ENCODE assay signal across 1 cellular context in the genomic region with DNA sequence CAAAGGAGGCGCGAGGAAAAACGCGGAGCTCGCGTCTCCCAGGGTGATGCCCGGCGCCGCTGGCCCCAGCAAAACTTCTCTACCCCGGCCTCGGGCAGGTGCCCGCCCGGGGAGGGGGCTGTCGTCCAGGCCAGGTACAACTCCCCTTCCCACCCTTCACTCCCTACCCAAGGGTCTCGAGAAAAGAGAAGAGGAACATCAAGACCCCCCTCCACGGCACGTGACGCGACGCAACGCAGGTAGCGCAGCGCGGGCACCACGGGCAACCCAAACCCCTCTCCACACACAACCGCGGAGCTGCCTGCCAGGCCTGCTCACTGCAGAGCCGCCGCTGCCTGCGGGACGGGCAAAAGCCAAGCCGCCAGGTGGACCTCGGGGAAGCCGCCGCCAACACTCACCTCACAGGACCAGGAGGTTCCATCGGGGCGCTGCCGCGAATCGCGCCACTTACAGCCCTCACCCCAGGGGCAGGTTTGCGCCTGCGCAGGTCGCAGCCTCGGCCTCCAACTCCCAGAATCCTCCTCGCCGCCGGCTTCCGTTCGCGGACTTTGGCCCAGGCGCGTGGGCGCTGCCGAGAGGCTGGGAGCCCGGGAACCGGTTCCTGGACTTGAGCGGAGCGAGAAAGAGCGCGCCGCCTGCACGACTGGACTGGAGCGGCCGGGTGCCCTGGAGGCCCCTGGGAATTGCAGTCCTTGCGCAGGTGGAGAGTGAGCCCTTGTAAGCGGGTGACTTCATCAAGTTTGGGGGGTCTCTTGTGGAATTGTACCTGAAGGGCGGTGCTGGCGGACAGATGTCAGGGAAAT.
TF ChIP-seq lines count a peak whose summit lies in the region.

A gene (minus strand): TSS at position 477 of the 803 bp plus-strand sequence. CDS start 56 bp downstream, at position 421.

TF ChIP-seq in HepG2, 621 proteins besides CTCF, POLR2A, EP300 and RAD21 (continued from another document and continues in another):
- no peak for TF ChIP-seq SP2 (CRISPR knock-in tag; IDR thresholded peaks at IDR 0.05)
- no peak for TF ChIP-seq XBP1 (CRISPR knock-in tag; IDR thresholded peaks at IDR 0.05)
- TF ChIP-seq RXRA (CRISPR knock-in tag; IDR thresholded peaks at IDR 0.05): peak; percentile 63
- peak; percentile 79; the same call in 1 of the 2 replicates for TF ChIP-seq ZBTB20 (CRISPR knock-in tag; IDR thresholded peaks at IDR 0.05; ENCODE audit: borderline replicate concordance, low read depth)
- TF ChIP-seq, protein P1, sequence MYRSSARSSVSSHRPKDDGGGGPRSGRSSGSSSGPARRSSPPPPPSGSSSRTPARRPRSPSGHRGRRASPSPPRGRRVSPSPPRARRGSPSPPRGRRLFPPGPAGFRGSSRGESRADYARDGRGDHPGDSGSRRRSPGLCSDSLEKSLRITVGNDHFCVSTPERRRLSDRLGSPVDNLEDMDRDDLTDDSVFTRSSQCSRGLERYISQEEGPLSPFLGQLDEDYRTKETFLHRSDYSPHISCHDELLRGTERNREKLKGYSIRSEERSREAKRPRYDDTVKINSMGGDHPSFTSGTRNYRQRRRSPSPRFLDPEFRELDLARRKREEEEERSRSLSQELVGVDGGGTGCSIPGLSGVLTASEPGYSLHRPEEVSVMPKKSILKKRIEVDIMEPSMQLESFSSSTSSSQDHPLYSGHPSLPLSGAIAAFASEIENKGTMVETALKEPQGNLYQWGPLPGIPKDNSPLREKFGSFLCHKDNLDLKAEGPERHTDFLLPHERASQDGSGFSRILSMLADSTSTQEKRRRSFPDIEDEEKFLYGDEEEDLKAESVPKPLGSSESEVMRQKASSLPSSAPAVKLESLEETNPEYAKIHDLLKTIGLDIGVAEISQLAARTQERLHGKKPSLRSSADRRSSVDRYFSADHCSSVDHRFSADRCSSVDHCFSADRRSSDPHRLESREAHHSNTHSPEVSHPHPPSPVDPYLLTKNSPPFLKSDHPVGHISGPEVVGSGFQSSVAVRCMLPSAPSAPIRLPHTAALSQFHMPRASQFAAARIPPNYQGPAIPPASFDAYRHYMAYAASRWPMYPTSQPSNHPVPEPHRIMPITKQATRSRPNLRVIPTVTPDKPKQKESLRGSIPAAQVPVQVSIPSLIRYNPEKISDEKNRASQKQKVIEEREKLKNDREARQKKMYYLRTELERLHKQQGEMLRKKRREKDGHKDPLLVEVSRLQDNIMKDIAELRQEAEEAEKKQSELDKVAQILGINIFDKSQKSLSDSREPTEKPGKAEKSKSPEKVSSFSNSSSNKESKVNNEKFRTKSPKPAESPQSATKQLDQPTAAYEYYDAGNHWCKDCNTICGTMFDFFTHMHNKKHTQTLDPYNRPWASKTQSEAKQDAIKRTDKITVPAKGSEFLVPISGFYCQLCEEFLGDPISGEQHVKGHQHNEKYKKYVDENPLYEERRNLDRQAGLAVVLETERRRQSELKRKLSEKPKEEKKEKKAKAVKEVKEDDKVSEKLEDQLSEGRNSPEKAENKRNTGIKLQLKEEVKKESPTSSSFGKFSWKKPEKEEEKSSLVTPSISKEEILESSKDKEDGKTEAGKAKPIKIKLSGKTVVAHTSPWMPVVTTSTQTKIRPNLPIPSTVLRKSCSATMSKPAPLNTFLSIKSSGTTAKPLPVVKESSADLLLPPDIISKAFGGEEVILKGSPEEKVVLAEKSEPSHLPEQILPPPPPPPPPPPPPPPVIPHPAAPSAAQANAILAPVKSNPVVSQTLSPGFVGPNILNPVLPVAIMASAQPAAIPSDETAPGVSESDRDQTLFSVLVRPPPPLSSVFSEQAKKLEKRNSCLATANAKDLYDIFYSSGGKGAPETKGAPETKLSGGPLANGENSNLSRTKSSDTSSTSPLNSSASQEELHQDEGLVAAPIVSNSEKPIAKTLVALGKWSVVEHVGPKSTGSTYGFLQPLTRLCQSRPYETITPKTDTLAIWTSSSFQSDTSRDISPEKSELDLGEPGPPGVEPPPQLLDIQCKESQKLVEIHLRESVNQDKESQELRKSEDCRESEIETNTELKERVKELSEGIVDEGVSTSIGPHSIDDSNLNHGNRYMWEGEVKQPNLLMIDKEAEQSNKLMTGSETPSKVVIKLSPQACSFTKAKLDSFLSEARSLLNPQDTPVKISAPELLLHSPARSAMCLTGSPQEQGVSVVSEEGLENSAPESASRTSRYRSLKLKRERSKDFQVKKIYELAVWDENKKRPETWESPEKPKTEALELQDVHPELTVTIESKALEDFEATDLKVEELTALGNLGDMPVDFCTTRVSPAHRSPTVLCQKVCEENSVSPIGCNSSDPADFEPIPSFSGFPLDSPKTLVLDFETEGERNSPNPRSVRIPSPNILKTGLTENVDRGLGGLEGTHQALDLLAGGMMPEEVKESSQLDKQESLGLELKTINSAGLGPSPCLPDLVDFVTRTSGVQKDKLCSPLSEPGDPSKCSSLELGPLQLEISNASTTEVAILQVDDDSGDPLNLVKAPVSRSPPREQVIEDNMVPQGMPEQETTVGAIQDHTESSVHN (CRISPR knock-in tag; IDR thresholded peaks at IDR 0.05): no peak
- TF ChIP-seq ADNP (CRISPR knock-in tag; IDR thresholded peaks at IDR 0.05): no peak
- TF ChIP-seq BRCA1 (CRISPR knock-in tag; IDR thresholded peaks at IDR 0.05): peak; percentile 70
- no peak for TF ChIP-seq ZNF652 (CRISPR knock-in tag; IDR thresholded peaks at IDR 0.05; ENCODE audit: borderline replicate concordance, low read depth)
- no peak for TF ChIP-seq LCORL (IDR thresholded peaks at IDR 0.05)
- TF ChIP-seq LCORL (CRISPR knock-in tag; IDR thresholded peaks at IDR 0.05): no peak; the same call in 1 of the 2 replicates
- TF ChIP-seq DNMT1 (CRISPR knock-in tag; IDR thresholded peaks at IDR 0.05): 0 out of 2 replicates have a peak, but pooled peaks have one; percentile 74
- TF ChIP-seq, protein P2, sequence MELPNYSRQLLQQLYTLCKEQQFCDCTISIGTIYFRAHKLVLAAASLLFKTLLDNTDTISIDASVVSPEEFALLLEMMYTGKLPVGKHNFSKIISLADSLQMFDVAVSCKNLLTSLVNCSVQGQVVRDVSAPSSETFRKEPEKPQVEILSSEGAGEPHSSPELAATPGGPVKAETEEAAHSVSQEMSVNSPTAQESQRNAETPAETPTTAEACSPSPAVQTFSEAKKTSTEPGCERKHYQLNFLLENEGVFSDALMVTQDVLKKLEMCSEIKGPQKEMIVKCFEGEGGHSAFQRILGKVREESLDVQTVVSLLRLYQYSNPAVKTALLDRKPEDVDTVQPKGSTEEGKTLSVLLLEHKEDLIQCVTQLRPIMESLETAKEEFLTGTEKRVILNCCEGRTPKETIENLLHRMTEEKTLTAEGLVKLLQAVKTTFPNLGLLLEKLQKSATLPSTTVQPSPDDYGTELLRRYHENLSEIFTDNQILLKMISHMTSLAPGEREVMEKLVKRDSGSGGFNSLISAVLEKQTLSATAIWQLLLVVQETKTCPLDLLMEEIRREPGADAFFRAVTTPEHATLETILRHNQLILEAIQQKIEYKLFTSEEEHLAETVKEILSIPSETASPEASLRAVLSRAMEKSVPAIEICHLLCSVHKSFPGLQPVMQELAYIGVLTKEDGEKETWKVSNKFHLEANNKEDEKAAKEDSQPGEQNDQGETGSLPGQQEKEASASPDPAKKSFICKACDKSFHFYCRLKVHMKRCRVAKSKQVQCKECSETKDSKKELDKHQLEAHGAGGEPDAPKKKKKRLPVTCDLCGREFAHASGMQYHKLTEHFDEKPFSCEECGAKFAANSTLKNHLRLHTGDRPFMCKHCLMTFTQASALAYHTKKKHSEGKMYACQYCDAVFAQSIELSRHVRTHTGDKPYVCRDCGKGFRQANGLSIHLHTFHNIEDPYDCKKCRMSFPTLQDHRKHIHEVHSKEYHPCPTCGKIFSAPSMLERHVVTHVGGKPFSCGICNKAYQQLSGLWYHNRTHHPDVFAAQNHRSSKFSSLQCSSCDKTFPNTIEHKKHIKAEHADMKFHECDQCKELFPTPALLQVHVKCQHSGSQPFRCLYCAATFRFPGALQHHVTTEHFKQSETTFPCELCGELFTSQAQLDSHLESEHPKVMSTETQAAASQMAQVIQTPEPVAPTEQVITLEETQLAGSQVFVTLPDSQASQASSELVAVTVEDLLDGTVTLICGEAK (IDR thresholded peaks at IDR 0.05): no peak
- TF ChIP-seq, protein P2 (CRISPR knock-in tag; IDR thresholded peaks at IDR 0.05): peak; percentile 93
- TF ChIP-seq SMAD9 (CRISPR knock-in tag; IDR thresholded peaks at IDR 0.05): 0 out of 2 replicates have a peak, but pooled peaks have one; percentile 36
- no peak for TF ChIP-seq NFRKB (IDR thresholded peaks at IDR 0.05)
- peak; percentile 89; the same call in 1 of the 2 replicates for TF ChIP-seq ZNF567 (CRISPR knock-in tag; IDR thresholded peaks at IDR 0.05; ENCODE audit: borderline replicate concordance)
- TF ChIP-seq, protein P3, sequence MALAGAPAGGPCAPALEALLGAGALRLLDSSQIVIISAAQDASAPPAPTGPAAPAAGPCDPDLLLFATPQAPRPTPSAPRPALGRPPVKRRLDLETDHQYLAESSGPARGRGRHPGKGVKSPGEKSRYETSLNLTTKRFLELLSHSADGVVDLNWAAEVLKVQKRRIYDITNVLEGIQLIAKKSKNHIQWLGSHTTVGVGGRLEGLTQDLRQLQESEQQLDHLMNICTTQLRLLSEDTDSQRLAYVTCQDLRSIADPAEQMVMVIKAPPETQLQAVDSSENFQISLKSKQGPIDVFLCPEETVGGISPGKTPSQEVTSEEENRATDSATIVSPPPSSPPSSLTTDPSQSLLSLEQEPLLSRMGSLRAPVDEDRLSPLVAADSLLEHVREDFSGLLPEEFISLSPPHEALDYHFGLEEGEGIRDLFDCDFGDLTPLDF (CRISPR knock-in tag; IDR thresholded peaks at IDR 0.05): peak; percentile 97
- TF ChIP-seq ZNF768 (CRISPR knock-in tag; IDR thresholded peaks at IDR 0.05): peak; percentile 43; the same call in 1 of the 2 replicates
- no peak for TF ChIP-seq FOXJ3 (CRISPR knock-in tag; IDR thresholded peaks at IDR 0.05; ENCODE audit: borderline replicate concordance)
- peak in 1 of 2 experiments; percentile 76; a peak in 2 of 4 replicates for TF ChIP-seq KLF16 (CRISPR knock-in tag; IDR thresholded peaks at IDR 0.05)
- TF ChIP-seq SATB2 (CRISPR knock-in tag; IDR thresholded peaks at IDR 0.05): no peak
- peak; percentile 47; the same call in 1 of the 2 replicates for TF ChIP-seq SOX5 (CRISPR knock-in tag; IDR thresholded peaks at IDR 0.05; ENCODE audit: borderline replicate concordance)
- TF ChIP-seq, protein P4, sequence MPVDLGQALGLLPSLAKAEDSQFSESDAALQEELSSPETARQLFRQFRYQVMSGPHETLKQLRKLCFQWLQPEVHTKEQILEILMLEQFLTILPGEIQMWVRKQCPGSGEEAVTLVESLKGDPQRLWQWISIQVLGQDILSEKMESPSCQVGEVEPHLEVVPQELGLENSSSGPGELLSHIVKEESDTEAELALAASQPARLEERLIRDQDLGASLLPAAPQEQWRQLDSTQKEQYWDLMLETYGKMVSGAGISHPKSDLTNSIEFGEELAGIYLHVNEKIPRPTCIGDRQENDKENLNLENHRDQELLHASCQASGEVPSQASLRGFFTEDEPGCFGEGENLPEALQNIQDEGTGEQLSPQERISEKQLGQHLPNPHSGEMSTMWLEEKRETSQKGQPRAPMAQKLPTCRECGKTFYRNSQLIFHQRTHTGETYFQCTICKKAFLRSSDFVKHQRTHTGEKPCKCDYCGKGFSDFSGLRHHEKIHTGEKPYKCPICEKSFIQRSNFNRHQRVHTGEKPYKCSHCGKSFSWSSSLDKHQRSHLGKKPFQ (CRISPR knock-in tag; IDR thresholded peaks at IDR 0.05; ENCODE audit: insufficient replicate concordance): no peak
- TF ChIP-seq ZMYM4 (CRISPR knock-in tag; IDR thresholded peaks at IDR 0.05): peak; percentile 39; the same call in 1 of the 2 replicates
- peak; percentile 74; the same call in 1 of the 2 replicates for TF ChIP-seq MAF1 (CRISPR knock-in tag; IDR thresholded peaks at IDR 0.05; ENCODE audit: borderline replicate concordance)
